9 cellular contexts compared by ENCODE assay signal in the genomic region with DNA sequence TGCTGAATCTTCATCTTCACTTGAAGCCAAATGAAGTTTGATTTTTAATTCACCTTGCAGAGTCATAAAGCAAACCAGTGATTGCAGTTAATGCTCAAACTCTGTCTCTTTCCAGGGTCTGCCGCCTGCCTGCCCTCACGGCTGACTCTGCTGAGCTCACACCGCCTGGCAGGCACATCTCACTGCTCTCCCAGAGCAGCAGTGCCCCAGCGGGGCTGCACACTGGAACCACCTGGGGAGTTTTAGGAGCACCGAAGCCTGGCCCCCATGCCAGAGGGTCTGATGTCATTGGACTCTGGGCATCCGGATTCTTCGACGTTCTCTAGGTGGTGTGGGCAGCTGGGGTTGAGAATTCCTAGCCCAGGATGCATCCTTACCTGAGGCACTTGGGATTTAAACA.
"Had no signal": no experiment of that assay in that cellular context is flagged by ENCODE, and none has a peak within 500 bp of the region (broad histone marks: within the 10 kb centered on the region; RNA-seq: fewer than 3 reads in every experiment).

No MANE protein-coding gene starts in this region.

- H3K4me1 Mint-ChIP-seq: IgD-negative memory B cell had no signal

- DNase-seq: GOT3, H9, HCEC 1CT, HFFc6, KBM-7 had no signal

- H3K27ac ChIP-seq: HL-60 had no signal

- FAIRE-seq: H54, HepG2 had no signal

- H3K27ac Mint-ChIP-seq: H9, HFFc6, IgD-negative memory B cell had no signal

- H3K4me3 Mint-ChIP-seq: H9, HFFc6, IgD-negative memory B cell had no signal

- H3K36me3 Mint-ChIP-seq: IgD-negative memory B cell had no signal

- ATAC-seq: HepG2 had no signal

- H3K9me3 Mint-ChIP-seq: H9, IgD-negative memory B cell had no signal
